28 cellular contexts compared by ENCODE assay signal in genomic region chr7:53518319-53518718, GRCh38.
"Had no signal": no experiment of that assay in that cellular context is flagged by ENCODE, and none has a peak within 500 bp of the region (broad histone marks: within the 10 kb centered on the region; RNA-seq: fewer than 3 reads in every experiment).

No MANE protein-coding gene starts in this region.

- DNase-seq: activated B cell treated with CpG ODN at 0.5 μM for 24 hours; activated CD4-positive, alpha-beta memory T cell treated with anti-CD3 and anti-CD28 coated beads for 36 hours; activated CD4-positive, alpha-beta T cell treated with anti-CD3 and anti-CD28 coated beads, Interleukin-2, amount 10 ng/mL, durations not matched to agents 24 days and 14 days; activated CD8-positive, alpha-beta memory T cell treated with anti-CD3 and anti-CD28 coated beads, Interleukin-2, amount 10 ng/mL, durations not matched to agents 7 days and 5 days; activated CD8-positive, alpha-beta memory T cell treated with anti-CD3 and anti-CD28 coated beads, Interleukin-2, amount 50 U/mL, for 4 hours; activated CD8-positive, alpha-beta T cell treated with anti-CD3 and anti-CD28 coated beads, Interleukin-2, amount 10 ng/mL, durations not matched to agents 7 days and 5 days; activated effector memory CD4-positive, alpha-beta T cell treated with anti-CD3 and anti-CD28 coated beads, Interleukin-2, amount 50 U/mL, for 16 hours; activated naive CD4-positive, alpha-beta T cell treated with anti-CD3 and anti-CD28 coated beads for 36 hours; activated naive CD8-positive, alpha-beta T cell treated with anti-CD3 and anti-CD28 coated beads for 36 hours; activated naive CD8-positive, alpha-beta T cell treated with anti-CD3 and anti-CD28 coated beads, Interleukin-2, amount 50 U/mL, for 24 hours; activated T-cell treated with anti-CD3 and anti-CD28 coated beads, Interleukin-2, amount 50 U/mL, for 1 hour; activated T-cell treated with anti-CD3 and anti-CD28 coated beads, Interleukin-2, amount 50 U/mL, for 48 hours; adrenal gland; amygdala; aorta; body of pancreas; caudate nucleus; cortex of kidney; dermis blood vessel endothelial cell; effector CD4-positive, alpha-beta T cell; effector memory CD8-positive, alpha-beta T cell; erythroblast; foreskin keratinocyte; gastrocnemius medialis; glutamatergic neuron; heart left ventricle; T-helper 9 cell; WERI-Rb-1 had no signal
